Comparison of ENCODE assay signal across 8 cellular contexts in genomic region chr1:45750298-45751038, GRCh38. TPM values are rescaled to one million over a fixed set of nuclear protein-coding genes. Genes with fewer than 3 reads are reported as not detected.
A peak's percentile ranks its signal among the peaks of the same experiment; 100 is the strongest.
DNase-seq lines count a peak whose midpoint lies in the region; ATAC-seq and TF ChIP-seq lines count a peak whose summit lies in the region.

TSS of gene IPP (minus strand) at chr1:45750653. CDS start at chr1:45746411, 4,242 bp downstream.

- H3K36me3 ChIP-seq in adipocyte (ENCODE audit: control insufficient read depth, insufficient read depth, low read length, severe bottlenecking) (peaks cover 4% of the 10 kb centered on the region), upper lobe of left lung (no peaks in the 10 kb centered on the region)

- peak; percentile 94 for DNase-seq in NCI-H1436 (lab: John Stamatoyannopoulos, UW)
- DNase-seq in T follicular helper cell (ENCODE audit: low read depth) = peak; percentile 75
- peak; percentile 100 for DNase-seq in adipocyte (ENCODE audit: low read depth)
- DNase-seq in cardiac septum (ENCODE audit: low spot score) = peak; percentile 99
- DNase-seq in pons (ENCODE audit: low spot score) = peak; percentile 96
- peak; percentile 97 to 99 for DNase-seq in upper lobe of left lung

- peak within 1 kb of the TSS; percentile 69 for H3K4me3 ChIP-seq in GM12875 (ENCODE audit: low read depth, low read length)
- peak within 1 kb of the TSS; percentile 88 for H3K4me3 ChIP-seq in adipocyte (ENCODE audit: low read length)
- peak within 1 kb of the TSS; percentile 52 to 62 (median 58) for H3K4me3 ChIP-seq in upper lobe of left lung

- TF ChIP-seq POLR2A in upper lobe of left lung (IDR thresholded peaks at IDR 0.05) = peak in 3 of 4 donors; percentile 85 to 97 (median 92)

- H3K4me1 ChIP-seq in adipocyte (ENCODE audit: control insufficient read depth, insufficient read depth, low read length) (peaks cover 24% of the 10 kb centered on the region), upper lobe of left lung (peaks cover 6 to 16% (median 10%) of the 10 kb centered on the region in 4 donors)

- H3K9me3 ChIP-seq in adipocyte (ENCODE audit: control insufficient read depth, low read length) (peaks cover 3% of the 10 kb centered on the region), upper lobe of left lung (peaks cover 0 to 7% (median 0%) of the 10 kb centered on the region in 4 donors)

- intact Hi-C loops in cardiac septum (cut with DNase I) = loop anchor here (1.0 to 2.0 kb wide), 2 partner anchors 52 to 62 kb away; partner anchors contain the start of genes MAST2 and TMEM69

- TF ChIP-seq CTCF in GM12875 (IDR thresholded peaks at IDR 0.05; ENCODE audit: borderline replicate concordance, insufficient read depth, low read depth, low read length) = 0 out of 2 replicates have a peak, but pooled peaks have one; percentile 13
- TF ChIP-seq CTCF in upper lobe of left lung (IDR thresholded peaks at IDR 0.05) = peak; percentile 7 to 66 (median 25)

- H3K27ac ChIP-seq in upper lobe of left lung = peak within 1 kb of the TSS; percentile 96 to 99 (median 98)

- TF ChIP-seq EP300 in upper lobe of left lung (IDR thresholded peaks at IDR 0.05) = no peak

- ATAC-seq in HG02798 (IDR thresholded peaks at IDR 0.05; ENCODE audit: poor library complexity, unreplicated experiment) = peak; percentile 94
- ATAC-seq in upper lobe of left lung (ENCODE audit: low FRiP score in 2 of 2) = peak; percentile 99 to 100

- no peaks in the 10 kb centered on the region for H3K27me3 ChIP-seq in adipocyte (replicated peaks; ENCODE audit: control insufficient read depth, insufficient read depth, low read length)
- H3K27me3 ChIP-seq in upper lobe of left lung = no peaks in the 10 kb centered on the region

- peak within 1 kb of the TSS; percentile 94 for H3K9ac ChIP-seq in adipocyte (ENCODE audit: low read length)

- WGBS in upper lobe of left lung, 2 donors = 1 to 3% methylated on average over 15 to 55 of the region's 58 CpGs

RNA-seq across cellular contexts. Expression of gene IPP, which starts in this region (rescaled TPM):
- total RNA-seq in cardiac septum (17.2 TPM), upper lobe of left lung (10 to 100 TPM in 4 of 6 donors, 1 to 10 TPM in 2; 3.8 to 23.0 (median 12.9) TPM)

Comparison
In these comparisons a context has a peak if more than half of its experiments do, and no peak if none do; other contexts are left out.
1. Peak in every context shown above with its lines: DNase-seq, ATAC-seq, H3K4me3 ChIP-seq and H3K27ac ChIP-seq.